ENCODE assay signal across 24 cellular contexts in genomic region chr12:5912011-5912410, GRCh38. TPM values are rescaled to one million over a fixed set of nuclear protein-coding genes. Genes with fewer than 3 reads are reported as not detected.
DNase-seq lines count a peak whose midpoint lies in the region; FAIRE-seq and TF ChIP-seq lines count a peak whose summit lies in the region.
"Had no signal": no experiment of that assay in that cellular context is flagged by ENCODE, and none has a peak within 500 bp of the region (broad histone marks: within the 10 kb centered on the region; RNA-seq: fewer than 3 reads in every experiment).

No MANE protein-coding gene starts in this region.

- DNase-seq in H7 (peak; percentile 11), WERI-Rb-1 (peak; percentile 63), islet precursor cell (peak; percentile 54), ureter (ENCODE audit: low spot score) (peak; percentile 25), NCI-H510A (lab: John Stamatoyannopoulos, UW) (no peak), frontal cortex (ENCODE audit: low spot score in 2 of 2) (no peak)
- no peak for DNase-seq in activated CD4-positive, alpha-beta T cell treated with anti-CD3 and anti-CD28 coated beads for 1 hour
- DNase-seq: ACHN; BE2C; C1 segment of cervical spinal cord; CD4-positive, CD25-positive, alpha-beta regulatory T cell; CD8-positive, alpha-beta memory T cell; COR-L47; DMS53; DND-41; EL; GM23248; HFFc6; IMR-90 had no signal

- no peak for FAIRE-seq in frontal cortex (lab: Jason Lieb, UNC)
- FAIRE-seq: A204.1, GM12878, HTR-8/SVneo, K562 had no signal

- no peaks in the 10 kb centered on the region for H3K36me3 ChIP-seq in H7 (replicated peaks; ENCODE audit: control insufficient read depth, insufficient read depth, low read length)
- peaks cover 20% of the 10 kb centered on the region for H3K36me3 ChIP-seq in WERI-Rb-1
- H3K36me3 ChIP-seq: BE2C had no signal

- peak overlapping the region; percentile 78 for H3K27ac ChIP-seq in WERI-Rb-1
- H3K27ac ChIP-seq: GM23248 had no signal

- TF ChIP-seq CTCF in WERI-Rb-1 (IDR thresholded peaks at IDR 0.05; ENCODE audit: low read depth, low read length), result 0 out of 2 replicates have a peak, but pooled peaks have one; percentile 37

- H3K27me3 ChIP-seq in H7 (ENCODE audit: control insufficient read depth, insufficient read depth, low read length), result no peaks in the 10 kb centered on the region
- no peaks in the 10 kb centered on the region for H3K27me3 ChIP-seq in WERI-Rb-1 (ENCODE audit: insufficient read depth, low read depth, severe bottlenecking)

- H3K4me3 ChIP-seq in H7 (ENCODE audit: insufficient read depth, low read depth, low read length) (no peak overlapping the region), WERI-Rb-1 (ENCODE audit: low read depth, low read length) (no peak overlapping the region)
- H3K4me3 ChIP-seq: GM12878, GM23248, K562 had no signal

- no peaks in the 10 kb centered on the region for H3K9me3 ChIP-seq in WERI-Rb-1 (ENCODE audit: severe bottlenecking)
- H3K9me3 ChIP-seq: BE2C had no signal

RNA-seq across cellular contexts. Expression of gene ANO2, which starts 33.0 kb away (rescaled TPM):
- 0.76 and 2.1 TPM in 2 replicates for total RNA-seq in H7 (2014; rRNA removed; shearing (Covaris generic))
- total RNA-seq in ureter (4.2 TPM), frontal cortex (4.1 TPM)
- total RNA-seq: CD8-positive, alpha-beta memory T cell; G401; GM12878; GM23248; IMR-90 had no signal

Comparison
In these comparisons a context has a peak if more than half of its experiments do, and no peak if none do; other contexts are left out.
1. DNase-seq: peak in H7 (single experiment), WERI-Rb-1 (single experiment), islet precursor cell (single experiment) and ureter (single experiment); none in NCI-H510A (single experiment), frontal cortex (0 of 2) and activated CD4-positive, alpha-beta T cell treated with anti-CD3 and anti-CD28 coated beads for 1 hour (single experiment).